ENCODE assay signal across 33 cellular contexts in genomic region chr14:35224615-35225014, GRCh38.
"Had no signal": no experiment of that assay in that cellular context is flagged by ENCODE, and none has a peak within 500 bp of the region (broad histone marks: within the 10 kb centered on the region; RNA-seq: fewer than 3 reads in every experiment).

No MANE protein-coding gene starts in this region.

- H3K9me3 ChIP-seq: adrenal gland, body of pancreas, gastrocnemius medialis had no signal

- ATAC-seq: activated CD4-positive, CD25-positive, alpha-beta regulatory T cell treated with anti-CD3 and anti-CD28 coated beads, Interleukin-2, amount 50 U/mL, for 24 hours; activated CD8-positive, alpha-beta T cell treated with anti-CD3 and anti-CD28 coated beads for 36 hours; activated naive CD8-positive, alpha-beta T cell treated with anti-CD3 and anti-CD28 coated beads, Interleukin-2, amount 50 U/mL, for 24 hours; activated T-helper 17 cell treated with anti-CD3 and anti-CD28 coated beads, Interleukin-2, amount 50 U/mL, for 72 hours; body of pancreas; esophagus mucosa; foreskin keratinocyte; T-helper 17 cell had no signal

- H3K27ac Mint-ChIP-seq: activated B cell treated with CpG ODN at 0.5 μM for 24 hours; activated CD8-positive, alpha-beta T cell treated with anti-CD3 and anti-CD28 coated beads for 36 hours; activated naive CD8-positive, alpha-beta T cell; activated naive CD8-positive, alpha-beta T cell treated with anti-CD3 and anti-CD28 coated beads, Interleukin-2, amount 50 U/mL, for 24 hours; dendritic cell treated with granulocyte-macrophage colony-stimulating factor and Interleukin-4, amounts not matched to agents 40 ng/mL and 50 ng/mL, for 4 days; T-helper 2 cell treated with Interferon-gamma antibody and Interleukin-4, amounts not matched to agents 5 μg/mL and 100 μg/mL, for 36 hours had no signal

- DNase-seq: activated B cell treated with CpG ODN at 0.5 μM for 24 hours; activated CD4-positive, alpha-beta T cell treated with anti-CD3 and anti-CD28 coated beads for 48 hours; activated CD4-positive, alpha-beta T cell treated with anti-CD3 and anti-CD28 coated beads, Interleukin-2, amount 50 U/mL, for 1 hour; activated CD4-positive, alpha-beta T cell treated with anti-CD3 and anti-CD28 coated beads, Interleukin-2, amount 50 U/mL, for 48 hours; activated CD8-positive, alpha-beta memory T cell treated with anti-CD3 and anti-CD28 coated beads for 24 hours; activated CD8-positive, alpha-beta T cell treated with anti-CD3 and anti-CD28 coated beads for 36 hours; activated effector memory CD4-positive, alpha-beta T cell treated with Interleukin-2 at 50 U/mL for 16 hours; activated gamma-delta T cell treated with Interleukin-2 at 50 U/mL for 16 hours; activated naive CD4-positive, alpha-beta T cell treated with anti-CD3 and anti-CD28 coated beads, Interleukin-2, amount 50 U/mL, for 16 hours; activated naive CD4-positive, alpha-beta T cell treated with Interleukin-2 at 50 U/mL for 16 hours; activated naive CD8-positive, alpha-beta T cell treated with anti-CD3 and anti-CD28 coated beads, Interleukin-2, amount 50 U/mL, for 24 hours; activated T-cell treated with anti-CD3 and anti-CD28 coated beads, Interleukin-2, amount 50 U/mL, for 48 hours; adrenal gland; amygdala; aorta; body of pancreas; central memory CD4-positive, alpha-beta T cell; cerebellar nuclear complex; effector CD4-positive, alpha-beta T cell; foreskin keratinocyte; gastrocnemius medialis; T-helper 1 cell; T-helper 17 cell; T1000; WERI-Rb-1 had no signal

- H3K4me3 ChIP-seq: adrenal gland, body of pancreas, cardiac muscle cell, coronary artery, gastrocnemius medialis had no signal

- H3K27me3 ChIP-seq: adrenal gland, body of pancreas, cardiac muscle cell, foreskin keratinocyte, gastrocnemius medialis had no signal

- H3K36me3 ChIP-seq: adrenal gland, cardiac muscle cell, gastrocnemius medialis, WERI-Rb-1 had no signal

- H3K27me3 Mint-ChIP-seq: activated B cell treated with CpG ODN at 0.5 μM for 24 hours; activated CD8-positive, alpha-beta T cell treated with anti-CD3 and anti-CD28 coated beads for 36 hours; activated naive CD8-positive, alpha-beta T cell; activated naive CD8-positive, alpha-beta T cell treated with anti-CD3 and anti-CD28 coated beads, Interleukin-2, amount 50 U/mL, for 24 hours; activated T-helper 17 cell treated with anti-CD3 and anti-CD28 coated beads, Interleukin-2, amount 50 U/mL, for 72 hours; dendritic cell treated with granulocyte-macrophage colony-stimulating factor and Interleukin-4, amounts not matched to agents 40 ng/mL and 50 ng/mL, for 4 days; T-helper 17 cell had no signal

- H3K9me3 Mint-ChIP-seq: activated B cell treated with CpG ODN at 0.5 μM for 24 hours; activated CD8-positive, alpha-beta T cell treated with anti-CD3 and anti-CD28 coated beads for 36 hours; activated naive CD8-positive, alpha-beta T cell treated with anti-CD3 and anti-CD28 coated beads, Interleukin-2, amount 50 U/mL, for 24 hours; activated T-helper 17 cell treated with anti-CD3 and anti-CD28 coated beads, Interleukin-2, amount 50 U/mL, for 72 hours; dendritic cell treated with granulocyte-macrophage colony-stimulating factor and Interleukin-4, amounts not matched to agents 40 ng/mL and 50 ng/mL, for 4 days; T-helper 2 cell treated with Interferon-gamma antibody and Interleukin-4, amounts not matched to agents 5 μg/mL and 100 μg/mL, for 36 hours had no signal

- H3K27ac ChIP-seq: adrenal gland, body of pancreas, cardiac muscle cell, coronary artery, foreskin keratinocyte, WERI-Rb-1 had no signal

- H3K4me3 Mint-ChIP-seq: activated B cell treated with CpG ODN at 0.5 μM for 24 hours; activated CD8-positive, alpha-beta T cell treated with anti-CD3 and anti-CD28 coated beads for 36 hours; activated naive CD8-positive, alpha-beta T cell; activated naive CD8-positive, alpha-beta T cell treated with anti-CD3 and anti-CD28 coated beads, Interleukin-2, amount 50 U/mL, for 24 hours; dendritic cell treated with granulocyte-macrophage colony-stimulating factor and Interleukin-4, amounts not matched to agents 40 ng/mL and 50 ng/mL, for 4 days; T-helper 17 cell; T-helper 2 cell treated with Interferon-gamma antibody and Interleukin-4, amounts not matched to agents 5 μg/mL and 100 μg/mL, for 36 hours had no signal

- H3K4me1 ChIP-seq: adrenal gland had no signal
